Comparison of ENCODE assay signal across 8 cellular contexts in the genomic region with DNA sequence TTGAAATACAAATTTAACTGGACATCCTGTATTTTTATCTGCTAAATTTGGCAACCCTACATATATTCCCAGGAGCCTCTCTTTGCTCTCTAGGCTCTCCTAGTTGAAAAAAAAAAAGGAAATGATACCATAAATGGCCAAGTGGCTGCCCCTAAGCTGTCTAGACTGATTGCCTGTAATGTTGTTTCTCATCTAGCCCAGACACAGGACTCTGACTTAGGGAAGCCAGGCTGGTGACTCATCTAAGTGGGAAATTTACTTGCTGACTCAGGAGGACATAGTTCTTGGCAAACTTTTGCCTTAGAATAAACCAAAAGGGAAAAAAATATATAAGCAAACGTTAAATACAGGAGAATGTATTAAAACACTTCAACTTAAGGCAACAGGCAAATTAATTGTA. TPM values are rescaled to one million over a fixed set of nuclear protein-coding genes. Genes with fewer than 3 reads are reported as not detected.
DNase-seq lines count a peak whose midpoint lies in the region; ATAC-seq and TF ChIP-seq lines count a peak whose summit lies in the region.

No MANE protein-coding gene starts in this region.

- H3K36me3 ChIP-seq in cardiac muscle cell (no peaks in the 10 kb centered on the region), left ventricle myocardium inferior (no peaks in the 10 kb centered on the region), HUES64 (ENCODE audit: insufficient read depth, low read length) (no peaks in the 10 kb centered on the region), adipocyte (ENCODE audit: control insufficient read depth, insufficient read depth, low read length, severe bottlenecking) (no peaks in the 10 kb centered on the region)

- no peak for TF ChIP-seq CTCF in cardiac muscle cell (IDR thresholded peaks at IDR 0.05; ENCODE audit: low read depth, low read length)
- TF ChIP-seq CTCF in left ventricle myocardium inferior (IDR thresholded peaks at IDR 0.05; ENCODE audit: borderline replicate concordance) = no peak

- H3K4me1 ChIP-seq in cardiac muscle cell (ENCODE audit: low read depth) (peaks cover 4% of the 10 kb centered on the region), left ventricle myocardium inferior (peaks cover 13% of the 10 kb centered on the region), HUES64 (ENCODE audit: insufficient read depth, low read length) (peaks cover 18% of the 10 kb centered on the region), adipocyte (ENCODE audit: control insufficient read depth, insufficient read depth, low read length) (peaks cover 29% of the 10 kb centered on the region)

- DNase-seq in cardiac muscle cell (ENCODE audit: low read depth in 1 of 2, low spot score in 1 of 2) = peak; percentile 36 to 99
- no peak for DNase-seq in left ventricle myocardium inferior
- DNase-seq in adipocyte (ENCODE audit: low read depth) = peak; percentile 98
- peak; percentile 94 for DNase-seq in islet precursor cell
- no peak for DNase-seq in nucleus accumbens (lab: John Stamatoyannopoulos, UW)

- intact Hi-C loops in left ventricle myocardium inferior (cut with micrococcal nuclease) = no loop called here

- no peaks in the 10 kb centered on the region for H3K9me3 ChIP-seq in cardiac muscle cell (ENCODE audit: low read depth)
- no peaks in the 10 kb centered on the region for H3K9me3 ChIP-seq in left ventricle myocardium inferior (replicated peaks)
- no peaks in the 10 kb centered on the region for H3K9me3 ChIP-seq in HUES64 (ENCODE audit: insufficient read depth, low read depth, low read length)
- H3K9me3 ChIP-seq in adipocyte (ENCODE audit: control insufficient read depth, low read length) = no peaks in the 10 kb centered on the region

- no peak overlapping the region for H3K27ac ChIP-seq in cardiac muscle cell
- H3K27ac ChIP-seq in left ventricle myocardium inferior (replicated peaks) = no peak overlapping the region
- peak overlapping the region; percentile 29; the same call in 1 of the 2 replicates for H3K27ac ChIP-seq in HUES64 (ENCODE audit: low read depth, low read length)

- H3K4me3 ChIP-seq in cardiac muscle cell (no peak overlapping the region), left ventricle myocardium inferior (no peak overlapping the region), HUES64 (ENCODE audit: low read length) (no peak overlapping the region), adipocyte (ENCODE audit: low read length) (no peak overlapping the region)

- H3K27me3 ChIP-seq in cardiac muscle cell = no peaks in the 10 kb centered on the region
- no peaks in the 10 kb centered on the region for H3K27me3 ChIP-seq in left ventricle myocardium inferior (ENCODE audit: low read depth)
- H3K27me3 ChIP-seq in HUES64 (ENCODE audit: insufficient read depth, low read length) = no peaks in the 10 kb centered on the region
- no peaks in the 10 kb centered on the region for H3K27me3 ChIP-seq in adipocyte (replicated peaks; ENCODE audit: control insufficient read depth, insufficient read depth, low read length)

- ATAC-seq in HG03571 (IDR thresholded peaks at IDR 0.05; ENCODE audit: unreplicated experiment) = no peak
- no peak for ATAC-seq in HG02981 (IDR thresholded peaks at IDR 0.05; ENCODE audit: unreplicated experiment)

- peak overlapping the region; percentile 36; the same call in 1 of the 2 replicates for H3K9ac ChIP-seq in HUES64 (ENCODE audit: low read depth, low read length)
- no peak overlapping the region for H3K9ac ChIP-seq in adipocyte (ENCODE audit: low read length)

- WGBS in HUES64 = no CpG with 5 or more reads among the region's 1 CpG

RNA-seq across cellular contexts. Expression of gene ITGAV, which starts 14.6 kb away (rescaled TPM):
- total RNA-seq in cardiac muscle cell = 91.6 and 99.8 TPM in 2 replicates
- polyA plus RNA-seq in cardiac muscle cell = 39.4 and 44.4 TPM in 2 replicates
- total RNA-seq in left ventricle myocardium inferior = 178 TPM
- polyA plus RNA-seq in HUES64 (2013, experiment 1 of 2) = 23.9 TPM
- polyA plus RNA-seq in HUES64 (2013, experiment 2 of 2) = 30.7 TPM

Comparison
In these comparisons a context has a peak if more than half of its experiments do, and no peak if none do; other contexts are left out.
1. DNase-seq: peak in cardiac muscle cell (2 of 2), adipocyte (single experiment) and islet precursor cell (single experiment); none in left ventricle myocardium inferior (single experiment) and nucleus accumbens (0 of 56).